Comparison of ENCODE assay signal across 8 cellular contexts in the genomic region with DNA sequence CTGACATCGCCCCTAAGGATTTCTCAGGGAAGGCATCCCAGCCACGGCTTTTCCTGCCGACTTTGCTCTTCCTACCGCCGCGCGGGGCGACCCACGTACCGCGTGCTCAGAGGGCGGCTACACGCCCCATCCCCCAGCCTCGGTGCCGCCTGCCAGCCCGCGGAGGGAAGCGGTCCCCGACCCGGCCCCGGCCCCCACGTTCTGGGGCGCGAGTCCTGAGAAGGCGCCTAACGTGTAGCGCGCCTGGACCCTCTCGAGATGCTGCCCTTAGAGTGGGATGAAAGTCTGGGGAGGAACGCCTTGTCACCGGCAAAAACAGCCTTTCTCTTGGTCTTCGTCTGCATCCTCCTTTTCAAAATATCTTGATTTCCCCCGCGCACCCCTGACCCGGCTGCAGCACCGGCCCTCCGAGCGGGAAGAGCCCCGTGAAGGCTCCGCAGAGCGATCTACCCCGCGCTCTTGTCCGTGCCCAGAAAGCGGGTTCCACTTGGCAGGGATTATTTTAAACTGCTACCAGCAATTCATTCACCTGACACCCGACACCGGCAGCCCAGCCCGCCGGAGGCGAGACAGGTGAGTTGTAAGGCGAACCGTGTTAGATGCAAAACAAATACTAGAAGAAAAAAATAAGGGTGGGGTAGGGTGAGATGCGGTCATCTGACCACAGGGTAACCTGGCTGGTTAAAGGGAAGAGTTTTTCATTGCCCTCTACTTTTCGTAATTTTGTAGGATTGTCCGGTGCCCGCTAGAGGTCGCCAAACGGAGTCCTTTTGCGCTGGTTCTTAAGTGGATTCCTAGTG. TPM values are rescaled to one million over a fixed set of nuclear protein-coding genes. Genes with fewer than 3 reads are reported as not detected.
DNase-seq lines count a peak whose midpoint lies in the region; TF ChIP-seq lines count a peak whose summit lies in the region.

No MANE protein-coding gene starts in this region.

- H3K4me3 Mint-ChIP-seq in CD8-positive, alpha-beta memory T cell, result peak overlapping the region; percentile 84 to 98 (median 95)

- peak overlapping the region; percentile 66 for H3K4me3 ChIP-seq in CD8-positive, alpha-beta memory T cell (ENCODE audit: low read length)
- H3K4me3 ChIP-seq in HUES48 (ENCODE audit: low read depth, low read length) (peak overlapping the region; percentile 84), mucosa of rectum (ENCODE audit: low read length in 2 of 2) (peak overlapping the region; percentile 77 to 82)

- no peaks in the 10 kb centered on the region for H3K36me3 ChIP-seq in CD8-positive, alpha-beta memory T cell (ENCODE audit: insufficient read depth, low read length)
- H3K36me3 ChIP-seq in HUES48 (ENCODE audit: control insufficient read depth, insufficient read depth, low read length), result peaks cover 22% of the 10 kb centered on the region
- no peaks in the 10 kb centered on the region for H3K36me3 ChIP-seq in mucosa of rectum (ENCODE audit: control insufficient read depth in 2 of 2, insufficient read depth in 2 of 2, low read length in 2 of 2)

- peak; percentile 46 to 75 (median 62) for DNase-seq in CD8-positive, alpha-beta memory T cell
- DNase-seq in GM20000 (ENCODE audit: low spot score), result peak; percentile 88
- DNase-seq in NOMO-1 treated with dmso at 0.1 percent for 144 hours (lab: John Stamatoyannopoulos, UW; ENCODE audit: unreplicated experiment), result peak; percentile 52
- peak; percentile 37 for DNase-seq in activated CD8-positive, alpha-beta memory T cell treated with anti-CD3 and anti-CD28 coated beads, Interleukin-2, amount 50 U/mL, for 24 hours (ENCODE audit: extremely low read depth)
- peak; percentile 75 for DNase-seq in epithelial cell of prostate (ENCODE audit: low read depth, low spot score)
- peak; percentile 64 for DNase-seq in stimulated activated CD8-positive, alpha-beta memory T cell treated with anti-CD3 and anti-CD28 coated beads, Interleukin-4, amount 100 ng/mL, for 24 hours (ENCODE audit: low read depth)

- H3K9me3 Mint-ChIP-seq in CD8-positive, alpha-beta memory T cell, result peaks cover 0 to 1% (median 0%) of the 10 kb centered on the region in 5 donors

- no peaks in the 10 kb centered on the region for H3K27me3 ChIP-seq in CD8-positive, alpha-beta memory T cell (ENCODE audit: insufficient read depth, low read length, poor library complexity, severe bottlenecking)
- H3K27me3 ChIP-seq in HUES48 (ENCODE audit: control insufficient read depth, insufficient read depth, low read length), result peaks cover 13% of the 10 kb centered on the region
- peaks cover 0 to 2% of the 10 kb centered on the region in 2 donors for H3K27me3 ChIP-seq in mucosa of rectum (ENCODE audit: control insufficient read depth in 2 of 2, insufficient read depth in 2 of 2, low read length in 2 of 2)

- POLR2A ChIA-PET in CD8-positive, alpha-beta memory T cell (lab: Charles Lee), result no interaction called here

- H3K9ac ChIP-seq in HUES48 (ENCODE audit: low read depth, low read length) (peak overlapping the region; percentile 60), mucosa of rectum (ENCODE audit: low read depth in 1 of 2, low read length in 2 of 2) (peak overlapping the region; percentile 47 to 73)

- H3K36me3 Mint-ChIP-seq in CD8-positive, alpha-beta memory T cell, result peaks cover 0 to 1% (median 0%) of the 10 kb centered on the region in 3 donors

- no peaks in the 10 kb centered on the region for H3K9me3 ChIP-seq in CD8-positive, alpha-beta memory T cell (ENCODE audit: low read length)
- H3K9me3 ChIP-seq in HUES48 (ENCODE audit: control insufficient read depth, insufficient read depth, low read length) (no peaks in the 10 kb centered on the region), mucosa of rectum (ENCODE audit: control insufficient read depth in 2 of 2, low read length in 2 of 2) (no peaks in the 10 kb centered on the region)

- peak overlapping the region; percentile 13 to 87 (median 54) for H3K27ac Mint-ChIP-seq in CD8-positive, alpha-beta memory T cell

- H3K27ac ChIP-seq in CD8-positive, alpha-beta memory T cell (ENCODE audit: low read depth, low read length), result peak overlapping the region; percentile 12
- H3K27ac ChIP-seq in HUES48 (ENCODE audit: low read depth, low read length) (peak overlapping the region; percentile 65), epithelial cell of prostate (no peak overlapping the region), mucosa of rectum (ENCODE audit: low read depth in 2 of 2, low read length in 2 of 2) (peak overlapping the region; percentile 65 to 76)

- CTCF ChIA-PET in CD8-positive, alpha-beta memory T cell (lab: Charles Lee), result interaction anchor here (1.1 to 1.7 kb wide), 2 partner anchors 169 kb away, joined by 4 to 6 read pairs; no protein-coding TSS in a partner anchor

- peaks cover 16 to 30% of the 10 kb centered on the region in 2 donors for H3K27me3 Mint-ChIP-seq in CD8-positive, alpha-beta memory T cell

- peak; percentile 76 for TF ChIP-seq CTCF in GM20000 (IDR thresholded peaks at IDR 0.05; ENCODE audit: extremely low read depth, missing control alignments)

- no peaks in the 10 kb centered on the region for H3K4me1 ChIP-seq in CD8-positive, alpha-beta memory T cell (ENCODE audit: insufficient read depth, low read length)
- peaks cover 39% of the 10 kb centered on the region for H3K4me1 ChIP-seq in HUES48 (ENCODE audit: control insufficient read depth, insufficient read depth, low read length)
- H3K4me1 ChIP-seq in mucosa of rectum (ENCODE audit: control insufficient read depth in 2 of 2, insufficient read depth in 2 of 2, low read length in 2 of 2), result peaks cover 7 to 8% of the 10 kb centered on the region in 2 donors

- peaks cover 7 to 12% (median 7%) of the 10 kb centered on the region in 3 donors for H3K4me1 Mint-ChIP-seq in CD8-positive, alpha-beta memory T cell

RNA-seq across cellular contexts. Expression of a gene that starts 0.9 kb away (rescaled TPM):
- total RNA-seq in CD8-positive, alpha-beta memory T cell, result under 1 TPM; 0.07 to 0.09 TPM
- not detected for polyA plus RNA-seq in CD8-positive, alpha-beta memory T cell

Comparison
In these comparisons a context has a peak if more than half of its experiments do, and no peak if none do; other contexts are left out.
1. DNase-seq: peak in every context shown above with its lines; median percentile 88 in GM20000; 75 in epithelial cell of prostate; 64 in stimulated activated CD8-positive, alpha-beta memory T cell treated with anti-CD3 and anti-CD28 coated beads, Interleukin-4, amount 100 ng/mL, for 24 hours; 62 in CD8-positive, alpha-beta memory T cell; 52 in NOMO-1 treated with dmso at 0.1 percent for 144 hours; 37 in activated CD8-positive, alpha-beta memory T cell treated with anti-CD3 and anti-CD28 coated beads, Interleukin-2, amount 50 U/mL, for 24 hours.